ENCODE assay signal across 11 cellular contexts in genomic region chr3:25904248-25904647, GRCh38.
A peak's percentile ranks its signal among the peaks of the same experiment; 100 is the strongest.
DNase-seq lines count a peak whose midpoint lies in the region; ATAC-seq and TF ChIP-seq lines count a peak whose summit lies in the region.
"Had no signal": no experiment of that assay in that cellular context is flagged by ENCODE, and none has a peak within 500 bp of the region (broad histone marks: within the 10 kb centered on the region; RNA-seq: fewer than 3 reads in every experiment).

No MANE protein-coding gene starts in this region.

- no TSS peak for BruUV-seq in MCF 10A (replicated peaks; lab: Mats Ljungman, UMichigan)

- H3K4me3 Mint-ChIP-seq in MCF 10A (ENCODE audit: unreplicated experiment), result no peak overlapping the region
- no peak overlapping the region for H3K4me3 Mint-ChIP-seq in activated CD4-positive, alpha-beta T cell treated with anti-CD3 and anti-CD28 coated beads for 36 hours
- H3K4me3 Mint-ChIP-seq: activated B cell treated with CpG ODN at 0.5 μM for 24 hours; activated T-cell treated with anti-CD3 and anti-CD28 coated beads, Interleukin-2, amount 50 U/mL, for 72 hours had no signal

- no peaks in the 10 kb centered on the region for H3K36me3 ChIP-seq in breast epithelium
- H3K36me3 ChIP-seq in SK-N-MC (ENCODE audit: insufficient read depth, low read length), result no peaks in the 10 kb centered on the region
- H3K36me3 ChIP-seq in gastrocnemius medialis, result no peaks in the 10 kb centered on the region
- no peaks in the 10 kb centered on the region for H3K36me3 ChIP-seq in ovary

- TF ChIP-seq POLR2A in breast epithelium (IDR thresholded peaks at IDR 0.05) (no peak), gastrocnemius medialis (IDR thresholded peaks at IDR 0.05) (no peak), ovary (IDR thresholded peaks at IDR 0.05) (no peak)

- H3K27ac ChIP-seq in breast epithelium, result no peak overlapping the region
- peak overlapping the region; percentile 68; the same call in 1 of the 2 replicates for H3K27ac ChIP-seq in SK-N-MC
- H3K27ac ChIP-seq in gastrocnemius medialis, result no peak overlapping the region
- H3K27ac ChIP-seq in ovary, result no peak overlapping the region

- H3K9me3 ChIP-seq in breast epithelium (no peaks in the 10 kb centered on the region), SK-N-MC (ENCODE audit: low read depth, low read length) (no peaks in the 10 kb centered on the region), gastrocnemius medialis (no peaks in the 10 kb centered on the region), ovary (no peaks in the 10 kb centered on the region)

- WGBS in ovary, 3 donors, result 52 to 70% (median 53%) methylated on average over 3 of the region's 3 CpGs

- H3K9ac ChIP-seq in SK-N-MC (ENCODE audit: insufficient read length), result no peak overlapping the region

- peaks cover 4% of the 10 kb centered on the region for H3K4me1 Mint-ChIP-seq in MCF 10A (ENCODE audit: insufficient read depth, unreplicated experiment)
- peaks cover 10% of the 10 kb centered on the region for H3K4me1 Mint-ChIP-seq in activated CD4-positive, alpha-beta T cell treated with anti-CD3 and anti-CD28 coated beads for 36 hours

- H3K9me3 Mint-ChIP-seq in MCF 10A (ENCODE audit: unreplicated experiment), result no peaks in the 10 kb centered on the region
- no peaks in the 10 kb centered on the region for H3K9me3 Mint-ChIP-seq in activated CD4-positive, alpha-beta T cell treated with anti-CD3 and anti-CD28 coated beads for 36 hours (ENCODE audit: low read depth)
- H3K9me3 Mint-ChIP-seq: activated B cell treated with CpG ODN at 0.5 μM for 24 hours; activated T-cell treated with anti-CD3 and anti-CD28 coated beads, Interleukin-2, amount 50 U/mL, for 72 hours had no signal

- no peaks in the 10 kb centered on the region for H3K27me3 ChIP-seq in breast epithelium
- H3K27me3 ChIP-seq in gastrocnemius medialis, result no peaks in the 10 kb centered on the region
- H3K27me3 ChIP-seq in ovary, result no peaks in the 10 kb centered on the region

- TF ChIP-seq EP300 in ovary (IDR thresholded peaks at IDR 0.05), result no peak

- H3K27me3 Mint-ChIP-seq in MCF 10A (ENCODE audit: insufficient read depth, unreplicated experiment), result no peaks in the 10 kb centered on the region
- peaks cover 3% of the 10 kb centered on the region for H3K27me3 Mint-ChIP-seq in activated CD4-positive, alpha-beta T cell treated with anti-CD3 and anti-CD28 coated beads for 36 hours
- H3K27me3 Mint-ChIP-seq: activated B cell treated with CpG ODN at 0.5 μM for 24 hours had no signal

- DNase-seq in MCF 10A (ENCODE audit: unreplicated experiment) (peak; percentile 24), breast epithelium (ENCODE audit: low spot score in 2 of 2) (no peak), SK-N-MC (ENCODE audit: low read depth, low spot score) (no peak), left ventricle myocardium superior (no peak), gastrocnemius medialis (no peak), ovary (no peak)
- DNase-seq in activated CD4-positive, alpha-beta T cell treated with anti-CD3 and anti-CD28 coated beads for 36 hours, result no peak
- DNase-seq: activated B cell treated with CpG ODN at 0.5 μM for 24 hours; activated T-cell treated with anti-CD3 and anti-CD28 coated beads, Interleukin-2, amount 50 U/mL, for 72 hours; NCI-H187 treated with DMSO at 0.1 percent for 48 hours had no signal

- ATAC-seq in left ventricle myocardium superior (peak; percentile 82), gastrocnemius medialis (peak in 1 of 2 donors; percentile 52), HG02938 (IDR thresholded peaks at IDR 0.05; ENCODE audit: unreplicated experiment) (no peak)
- no peak for ATAC-seq in activated CD4-positive, alpha-beta T cell treated with anti-CD3 and anti-CD28 coated beads for 36 hours
- ATAC-seq: activated T-cell treated with anti-CD3 and anti-CD28 coated beads, Interleukin-2, amount 50 U/mL, for 72 hours had no signal

- no peak for TF ChIP-seq CTCF in MCF 10A (IDR thresholded peaks at IDR 0.05; ENCODE audit: unreplicated experiment)
- TF ChIP-seq CTCF in breast epithelium (IDR thresholded peaks at IDR 0.05), result no peak
- TF ChIP-seq CTCF in gastrocnemius medialis (IDR thresholded peaks at IDR 0.05 in 4 of 5, conservative IDR thresholded peaks at IDR 0.05 in 1 of 5), result peak in 3 of 5 experiments; percentile 43 to 48 (median 47)
- no peak for TF ChIP-seq CTCF in ovary (IDR thresholded peaks at IDR 0.05)

- H3K36me3 Mint-ChIP-seq in MCF 10A (ENCODE audit: insufficient read depth, unreplicated experiment), result no peaks in the 10 kb centered on the region
- H3K36me3 Mint-ChIP-seq in activated CD4-positive, alpha-beta T cell treated with anti-CD3 and anti-CD28 coated beads for 36 hours (ENCODE audit: low read depth), result no peaks in the 10 kb centered on the region

- intact Hi-C loops in MCF 10A (cut with micrococcal nuclease) (loop anchor here (1.0 to 2.0 kb wide), 2 partner anchors 215 to 808 kb away; no protein-coding TSS in a partner anchor), breast epithelium (cut with DNase I; ENCODE audit: low total_unique reads) (no loop called here), left ventricle myocardium superior (cut with micrococcal nuclease) (loop anchor here (10.0 kb wide), 1 partner anchor 211 kb away; no protein-coding TSS in a partner anchor), gastrocnemius medialis (cut with DNase I; ENCODE audit: low total_unique reads) (loop anchor here (2.0 kb wide), 1 partner anchor 809 kb away; no protein-coding TSS in a partner anchor), ovary (cut with DNase I) (no loop called here)
- intact Hi-C loops in activated CD4-positive, alpha-beta T cell treated with anti-CD3 and anti-CD28 coated beads for 36 hours (cut with DNase I, micrococcal nuclease), result no loop called here

- CTCF ChIA-PET in MCF 10A (lab: Yijun Ruan, JAX), result interaction anchor here (0.6 to 1.2 kb wide), 3 partner anchors 65 to 806 kb away, joined by 3 read pairs; no protein-coding TSS in a partner anchor
- CTCF ChIA-PET in activated CD4-positive, alpha-beta T cell treated with anti-CD3 and anti-CD28 coated beads for 36 hours (lab: Charles Lee), result no interaction called here

- H3K4me3 ChIP-seq in breast epithelium, result no peak overlapping the region
- H3K4me3 ChIP-seq in SK-N-MC, result peak overlapping the region; percentile 28; the same call in 1 of the 2 replicates
- no peak overlapping the region for H3K4me3 ChIP-seq in gastrocnemius medialis
- no peak overlapping the region for H3K4me3 ChIP-seq in ovary

- POLR2A ChIA-PET in MCF 10A (lab: Yijun Ruan, JAX), result no interaction called here
- POLR2A ChIA-PET in activated CD4-positive, alpha-beta T cell treated with anti-CD3 and anti-CD28 coated beads for 36 hours (lab: Charles Lee), result no interaction called here

- in situ Hi-C loops in gastrocnemius medialis (cut with MboI; ENCODE audit: low sequenced_read_pairs in 4 of 4), result loop anchor here in 2 of 4 donors (5.0 to 25.0 kb wide), 2 partner anchors 208 to 213 kb away; no protein-coding TSS in a partner anchor

- H3K27ac Mint-ChIP-seq in MCF 10A (ENCODE audit: low read depth, unreplicated experiment), result no peak overlapping the region
- H3K27ac Mint-ChIP-seq in activated CD4-positive, alpha-beta T cell treated with anti-CD3 and anti-CD28 coated beads for 36 hours, result no peak overlapping the region
- H3K27ac Mint-ChIP-seq: activated B cell treated with CpG ODN at 0.5 μM for 24 hours; activated T-cell treated with anti-CD3 and anti-CD28 coated beads, Interleukin-2, amount 50 U/mL, for 72 hours had no signal

- H3K4me1 ChIP-seq in breast epithelium, result no peaks in the 10 kb centered on the region
- H3K4me1 ChIP-seq in gastrocnemius medialis, result no peaks in the 10 kb centered on the region
- peaks cover 2% of the 10 kb centered on the region for H3K4me1 ChIP-seq in ovary (ENCODE audit: insufficient read depth)

Comparison
In these comparisons a context has a peak if more than half of its experiments do, and no peak if none do; other contexts are left out.
1. intact Hi-C loops: an anchor here in MCF 10A (1.0 to 2.0 kb wide), left ventricle myocardium superior (10.0 kb wide) and gastrocnemius medialis (2.0 kb wide); none called in breast epithelium, activated CD4-positive, alpha-beta T cell treated with anti-CD3 and anti-CD28 coated beads for 36 hours and ovary.
2. CTCF ChIP-seq: peak in gastrocnemius medialis (3 of 5); none in MCF 10A (single experiment), breast epithelium (0 of 3) and ovary (0 of 3).